ENCODE assay signal across 1 cellular context in genomic region chrX:69503835-69504625, GRCh38.
TF ChIP-seq lines count a peak whose summit lies in the region.

Gene NALF2 (plus strand): TSS chrX:69504326. CDS start chrX:69505283, 957 bp downstream.

TF ChIP-seq in HepG2, 621 proteins besides CTCF, POLR2A, EP300 and RAD21 (continued from another document):
- TF ChIP-seq ZGPAT (CRISPR knock-in tag; IDR thresholded peaks at IDR 0.05) = peak; percentile 50; the same call in 1 of the 2 replicates
- 0 out of 3 replicates have a peak, but pooled peaks have one; percentile 1 for TF ChIP-seq MXI1 (IDR thresholded peaks at IDR 0.05; ENCODE audit: borderline replicate concordance, low read depth, low read length)
- TF ChIP-seq ZNF713 (CRISPR knock-in tag; IDR thresholded peaks at IDR 0.05) = no peak
- peak; percentile 15; the same call in 1 of the 2 replicates for TF ChIP-seq FOXK1 (CRISPR knock-in tag; IDR thresholded peaks at IDR 0.05; ENCODE audit: borderline replicate concordance, low read depth)
- TF ChIP-seq ZNF597 (CRISPR knock-in tag; IDR thresholded peaks at IDR 0.05) = no peak
- TF ChIP-seq SOX6 (IDR thresholded peaks at IDR 0.05) = no peak
- TF ChIP-seq SOX6 (CRISPR knock-in tag; IDR thresholded peaks at IDR 0.05) = 0 out of 2 replicates have a peak, but pooled peaks have one; percentile 6
- TF ChIP-seq DZIP1 (CRISPR knock-in tag; IDR thresholded peaks at IDR 0.05) = 0 out of 2 replicates have a peak, but pooled peaks have one; percentile 35
- peak; percentile 24 to 45; a peak in 3 of 4 replicates for TF ChIP-seq HMGXB4 (CRISPR knock-in tag; IDR thresholded peaks at IDR 0.05; ENCODE audit: borderline replicate concordance in 1 of 2, low read depth in 1 of 2)
- 0 out of 2 replicates have a peak, but pooled peaks have one; percentile 27 for TF ChIP-seq DRAP1 (CRISPR knock-in tag; IDR thresholded peaks at IDR 0.05)
- no peak for TF ChIP-seq PBX3 (CRISPR knock-in tag; IDR thresholded peaks at IDR 0.05; ENCODE audit: borderline replicate concordance)
- no peak for TF ChIP-seq ZNF333 (CRISPR knock-in tag; IDR thresholded peaks at IDR 0.05; ENCODE audit: borderline replicate concordance)
- peak; percentile 60; the same call in 1 of the 2 replicates for TF ChIP-seq GABPB1 (CRISPR knock-in tag; IDR thresholded peaks at IDR 0.05)
